ENCODE assay signal across 9 cellular contexts in genomic region chr7:149240637-149241036, GRCh38. TPM values are rescaled to one million over a fixed set of nuclear protein-coding genes. Genes with fewer than 3 reads are reported as not detected.
DNase-seq lines count a peak whose midpoint lies in the region; ATAC-seq lines count a peak whose summit lies in the region.
"Had no signal": no experiment of that assay in that cellular context is flagged by ENCODE, and none has a peak within 500 bp of the region (broad histone marks: within the 10 kb centered on the region; RNA-seq: fewer than 3 reads in every experiment).

No MANE protein-coding gene starts in this region.

- ATAC-seq in activated T-helper 17 cell treated with anti-CD3 and anti-CD28 coated beads, Interleukin-2, amount 50 U/mL, for 72 hours (replicated peaks), result no peak
- no peak for ATAC-seq in stimulated activated naive B cell treated with anti-CD40 and anti-IgM and Interleukin-4, amounts not matched to agents 10 μg/mL and 1 μg/mL and 100 μg/mL, for 72 hours (replicated peaks)
- ATAC-seq in GM21619 (IDR thresholded peaks at IDR 0.05; ENCODE audit: unreplicated experiment), result no peak

- no peaks in the 10 kb centered on the region for H3K36me3 ChIP-seq in iPS-15b (ENCODE audit: control insufficient read depth, insufficient read depth, low read length)

- H3K9me3 ChIP-seq in iPS-15b (ENCODE audit: control insufficient read depth, insufficient read depth, low read length), result no peaks in the 10 kb centered on the region

- peak overlapping the region; percentile 89 for H3K4me3 Mint-ChIP-seq in T-helper 1 cell treated with Interleukin-12 subunit alpha and Interleukin-12 subunit beta and Interleukin-4 antibody, amounts not matched to agents 30 μg/mL and 1 μg/mL, for 36 hours
- H3K4me3 Mint-ChIP-seq in activated T-helper 17 cell treated with anti-CD3 and anti-CD28 coated beads, Interleukin-2, amount 50 U/mL, for 72 hours, result peak overlapping the region; percentile 93
- peak overlapping the region; percentile 88 to 96 for H3K4me3 Mint-ChIP-seq in stimulated activated naive B cell treated with anti-CD40 and anti-IgM and Interleukin-4, amounts not matched to agents 10 μg/mL and 1 μg/mL and 100 μg/mL, for 72 hours

- H3K9me3 Mint-ChIP-seq in T-helper 1 cell treated with Interleukin-12 subunit alpha and Interleukin-12 subunit beta and Interleukin-4 antibody, amounts not matched to agents 30 μg/mL and 1 μg/mL, for 36 hours, result peaks cover 6% of the 10 kb centered on the region
- H3K9me3 Mint-ChIP-seq in activated T-helper 17 cell treated with anti-CD3 and anti-CD28 coated beads, Interleukin-2, amount 50 U/mL, for 72 hours, result peaks cover 3% of the 10 kb centered on the region
- peaks cover 4 to 5% of the 10 kb centered on the region in 2 donors for H3K9me3 Mint-ChIP-seq in stimulated activated naive B cell treated with anti-CD40 and anti-IgM and Interleukin-4, amounts not matched to agents 10 μg/mL and 1 μg/mL and 100 μg/mL, for 72 hours

- H3K4me3 ChIP-seq in iPS-15b (ENCODE audit: low read depth, low read length), result peak overlapping the region; percentile 97

- H3K36me3 Mint-ChIP-seq in T-helper 1 cell treated with Interleukin-12 subunit alpha and Interleukin-12 subunit beta and Interleukin-4 antibody, amounts not matched to agents 30 μg/mL and 1 μg/mL, for 36 hours (ENCODE audit: low read depth), result peaks cover 5% of the 10 kb centered on the region
- peaks cover 26% of the 10 kb centered on the region for H3K36me3 Mint-ChIP-seq in activated T-helper 17 cell treated with anti-CD3 and anti-CD28 coated beads, Interleukin-2, amount 50 U/mL, for 72 hours (ENCODE audit: low read depth)
- peaks cover 12 to 19% of the 10 kb centered on the region in 2 donors for H3K36me3 Mint-ChIP-seq in stimulated activated naive B cell treated with anti-CD40 and anti-IgM and Interleukin-4, amounts not matched to agents 10 μg/mL and 1 μg/mL and 100 μg/mL, for 72 hours

- peaks cover 13% of the 10 kb centered on the region for H3K27me3 ChIP-seq in iPS-15b (ENCODE audit: control insufficient read depth, insufficient read depth, low read length)

- peaks cover 5% of the 10 kb centered on the region for H3K4me1 ChIP-seq in iPS-15b (ENCODE audit: control insufficient read depth, insufficient read depth, low read length)

- peaks cover 16% of the 10 kb centered on the region for H3K4me1 Mint-ChIP-seq in T-helper 1 cell treated with Interleukin-12 subunit alpha and Interleukin-12 subunit beta and Interleukin-4 antibody, amounts not matched to agents 30 μg/mL and 1 μg/mL, for 36 hours (ENCODE audit: low read depth)
- H3K4me1 Mint-ChIP-seq in activated T-helper 17 cell treated with anti-CD3 and anti-CD28 coated beads, Interleukin-2, amount 50 U/mL, for 72 hours, result peaks cover 25% of the 10 kb centered on the region
- peaks cover 24 to 59% of the 10 kb centered on the region in 2 donors for H3K4me1 Mint-ChIP-seq in stimulated activated naive B cell treated with anti-CD40 and anti-IgM and Interleukin-4, amounts not matched to agents 10 μg/mL and 1 μg/mL and 100 μg/mL, for 72 hours

- H3K27ac Mint-ChIP-seq in T-helper 1 cell treated with Interleukin-12 subunit alpha and Interleukin-12 subunit beta and Interleukin-4 antibody, amounts not matched to agents 30 μg/mL and 1 μg/mL, for 36 hours, result peak overlapping the region; percentile 28
- peak overlapping the region; percentile 81 for H3K27ac Mint-ChIP-seq in activated T-helper 17 cell treated with anti-CD3 and anti-CD28 coated beads, Interleukin-2, amount 50 U/mL, for 72 hours
- H3K27ac Mint-ChIP-seq in stimulated activated naive B cell treated with anti-CD40 and anti-IgM and Interleukin-4, amounts not matched to agents 10 μg/mL and 1 μg/mL and 100 μg/mL, for 72 hours, result peak overlapping the region; percentile 68

- DNase-seq in T-helper 1 cell (no peak), NCI-H2227 treated with DMSO at 0.1 percent for 48 hours (lab: John Stamatoyannopoulos, UW) (no peak), DMS79 (lab: John Stamatoyannopoulos, UW) (no peak)
- no peak for DNase-seq in stimulated activated naive B cell treated with anti-CD40 and anti-IgM and Interleukin-4, amounts not matched to agents 10 μg/mL and 1 μg/mL and 100 μg/mL, for 72 hours
- DNase-seq: dermis blood vessel endothelial cell had no signal

- H3K9ac ChIP-seq in iPS-15b (ENCODE audit: low read depth, low read length), result peak overlapping the region; percentile 26

- no peaks in the 10 kb centered on the region for H3K27me3 Mint-ChIP-seq in T-helper 1 cell treated with Interleukin-12 subunit alpha and Interleukin-12 subunit beta and Interleukin-4 antibody, amounts not matched to agents 30 μg/mL and 1 μg/mL, for 36 hours (ENCODE audit: low read depth)
- peaks cover 6% of the 10 kb centered on the region for H3K27me3 Mint-ChIP-seq in activated T-helper 17 cell treated with anti-CD3 and anti-CD28 coated beads, Interleukin-2, amount 50 U/mL, for 72 hours
- no peaks in the 10 kb centered on the region for H3K27me3 Mint-ChIP-seq in stimulated activated naive B cell treated with anti-CD40 and anti-IgM and Interleukin-4, amounts not matched to agents 10 μg/mL and 1 μg/mL and 100 μg/mL, for 72 hours

RNA-seq across cellular contexts. Expression of gene ZNF212, which starts 1.2 kb away (rescaled TPM):
- total RNA-seq in activated T-helper 17 cell treated with anti-CD3 and anti-CD28 coated beads, Interleukin-2, amount 50 U/mL, for 72 hours, result 10 to 100 TPM in 1 of 2 donors, 1 to 10 TPM in 1; 9.3 to 19.5 TPM

RNA-seq across cellular contexts. Expression of gene ZNF783, which starts 21.4 kb away (rescaled TPM):
- total RNA-seq in activated T-helper 17 cell treated with anti-CD3 and anti-CD28 coated beads, Interleukin-2, amount 50 U/mL, for 72 hours, result 10 to 100 TPM; 12.7 to 17.3 TPM

RNA-seq across cellular contexts. Expression of gene ZNF282, which starts 45.3 kb away (rescaled TPM):
- 100 to 1,000 TPM; 103 to 105 TPM for total RNA-seq in activated T-helper 17 cell treated with anti-CD3 and anti-CD28 coated beads, Interleukin-2, amount 50 U/mL, for 72 hours

Comparison
In these comparisons a context has a peak if more than half of its experiments do, and no peak if none do; other contexts are left out.
1. H3K27ac Mint-ChIP-seq: peak in every context shown above with its lines; median percentile 81 in activated T-helper 17 cell treated with anti-CD3 and anti-CD28 coated beads, Interleukin-2, amount 50 U/mL, for 72 hours; 68 in stimulated activated naive B cell treated with anti-CD40 and anti-IgM and Interleukin-4, amounts not matched to agents 10 μg/mL and 1 μg/mL and 100 μg/mL, for 72 hours; 28 in T-helper 1 cell treated with Interleukin-12 subunit alpha and Interleukin-12 subunit beta and Interleukin-4 antibody, amounts not matched to agents 30 μg/mL and 1 μg/mL, for 36 hours.